ENCODE assay signal across 1 cellular context in the genomic region with DNA sequence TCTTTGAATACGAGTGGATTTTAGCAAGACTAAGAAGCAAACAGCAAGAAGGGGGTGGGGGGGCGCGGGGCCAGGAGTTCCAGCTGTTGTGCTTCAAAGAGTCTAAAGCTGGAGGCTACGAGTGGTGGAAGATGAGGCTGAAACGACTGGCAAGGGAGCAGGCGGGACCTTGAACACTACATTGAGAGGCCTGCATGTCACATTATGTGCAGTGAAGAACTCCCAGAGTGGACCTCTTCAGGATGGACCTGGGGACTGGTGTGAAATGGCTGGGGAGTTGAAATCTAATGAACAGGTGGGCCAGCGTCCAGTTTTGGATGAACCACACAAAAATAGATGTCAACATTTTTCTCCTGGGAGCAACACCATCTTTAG.
TF ChIP-seq lines count a peak whose summit lies in the region.

No MANE protein-coding gene starts in this region.

TF ChIP-seq in GM23338, 12 proteins besides CTCF, POLR2A, EP300 and RAD21 (continued from another document):
- TF ChIP-seq STAT1 (IDR thresholded peaks at IDR 0.05; ENCODE audit: unreplicated experiment) (no peak), EZH2phosphoT487 (IDR thresholded peaks at IDR 0.05; ENCODE audit: unreplicated experiment) (no peak)
